Comparison of ENCODE assay signal across 21 cellular contexts in the genomic region with DNA sequence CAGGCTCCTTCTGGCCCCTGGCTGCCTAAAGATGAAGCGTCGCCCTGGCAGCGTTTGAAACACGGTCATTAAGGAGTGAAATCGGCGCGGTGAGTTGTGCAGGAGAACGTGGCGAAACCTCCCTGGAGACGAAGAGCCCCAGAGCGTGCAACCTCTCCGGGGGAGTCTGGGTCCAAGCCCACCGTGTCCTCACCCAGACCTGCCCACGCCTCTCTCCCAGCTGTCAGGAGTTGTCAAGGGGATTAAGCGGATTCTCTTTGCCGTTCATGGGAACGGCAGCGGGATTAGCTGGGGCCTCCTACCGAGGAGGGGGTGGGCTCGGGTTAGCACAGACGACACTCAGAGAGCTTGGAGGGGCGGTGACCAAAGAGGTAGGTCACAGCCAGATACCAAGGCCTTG. TPM values are rescaled to one million over a fixed set of nuclear protein-coding genes. Genes with fewer than 3 reads are reported as not detected.
DNase-seq lines count a peak whose midpoint lies in the region; ATAC-seq and TF ChIP-seq lines count a peak whose summit lies in the region.
"Had no signal": no experiment of that assay in that cellular context is flagged by ENCODE, and none has a peak within 500 bp of the region (broad histone marks: within the 10 kb centered on the region; RNA-seq: fewer than 3 reads in every experiment).

No MANE protein-coding gene starts in this region.

- H3K27ac ChIP-seq in foreskin keratinocyte (peak overlapping the region; percentile 78), suprapubic skin (no peak overlapping the region)
- H3K27ac ChIP-seq: PC-9, testis, VCaP had no signal

- CTCF ChIA-PET in activated CD4-positive, alpha-beta T cell treated with anti-CD3 and anti-CD28 coated beads, Interleukin-2, amount 10 ng/mL, durations not matched to agents 7 days and 5 days (lab: Charles Lee), result interaction anchor here (1.0 to 2.5 kb wide), 3 partner anchors 11 to 44 kb away, joined by 4 to 13 read pairs (median 11); no protein-coding TSS in a partner anchor

- no peaks in the 10 kb centered on the region for H3K36me3 ChIP-seq in NT2/D1 (ENCODE audit: insufficient read depth, insufficient read length, low read length)
- H3K36me3 ChIP-seq in suprapubic skin, result no peaks in the 10 kb centered on the region

- H3K27me3 Mint-ChIP-seq in activated CD4-positive, alpha-beta T cell treated with anti-CD3 and anti-CD28 coated beads, Interleukin-2, amount 10 ng/mL, durations not matched to agents 7 days and 5 days, result no peaks in the 10 kb centered on the region
- H3K27me3 Mint-ChIP-seq: CD4-positive, alpha-beta T cell had no signal

- no peak for DNase-seq in activated CD4-positive, alpha-beta T cell treated with anti-CD3 and anti-CD28 coated beads, Interleukin-2, amount 10 ng/mL, durations not matched to agents 7 days and 5 days
- DNase-seq in activated CD4-positive, alpha-beta T cell treated with anti-CD3 and anti-CD28 coated beads, Interleukin-2, amount 50 U/mL, for 4 hours, result no peak
- DNase-seq in NT2/D1 (ENCODE audit: low read depth, low spot score) (peak; percentile 57), foreskin keratinocyte (no peak), retina (peak; percentile 84), suprapubic skin (ENCODE audit: low spot score in 2 of 2) (no peak)
- DNase-seq in activated CD4-positive, alpha-beta T cell treated with anti-CD3 and anti-CD28 coated beads, Interleukin-2, amount 50 U/mL, for 1 hour, result no peak
- DNase-seq: activated CD8-positive, alpha-beta memory T cell treated with anti-CD3 and anti-CD28 coated beads, Interleukin-2, amount 50 U/mL, for 4 hours; activated naive CD4-positive, alpha-beta T cell treated with anti-CD3 and anti-CD28 coated beads, Interleukin-2, amount 50 U/mL, for 16 hours; caudate nucleus; CD4-positive, alpha-beta T cell; kidney; NCI-H1436; NCI-H446 treated with DMSO at 0.1 percent for 48 hours; PC-9; testis had no signal

- no peak overlapping the region for H3K4me3 Mint-ChIP-seq in activated CD4-positive, alpha-beta T cell treated with anti-CD3 and anti-CD28 coated beads, Interleukin-2, amount 10 ng/mL, durations not matched to agents 7 days and 5 days
- H3K4me3 Mint-ChIP-seq: CD4-positive, alpha-beta T cell had no signal

- WGBS in suprapubic skin, result 50% methylated on average over 22 of the region's 22 CpGs

- H3K9me3 Mint-ChIP-seq in activated CD4-positive, alpha-beta T cell treated with anti-CD3 and anti-CD28 coated beads, Interleukin-2, amount 10 ng/mL, durations not matched to agents 7 days and 5 days, result peaks cover 10% of the 10 kb centered on the region
- H3K9me3 Mint-ChIP-seq: CD4-positive, alpha-beta T cell had no signal

- TF ChIP-seq EP300 in suprapubic skin (IDR thresholded peaks at IDR 0.05), result no peak

- POLR2A ChIA-PET in activated CD4-positive, alpha-beta T cell treated with anti-CD3 and anti-CD28 coated beads, Interleukin-2, amount 10 ng/mL, durations not matched to agents 7 days and 5 days (lab: Charles Lee), result interaction anchor here (1.0 kb wide), 1 partner anchor 10 kb away, joined by 4 read pairs; no protein-coding TSS in a partner anchor

- H3K27ac Mint-ChIP-seq in activated CD4-positive, alpha-beta T cell treated with anti-CD3 and anti-CD28 coated beads, Interleukin-2, amount 10 ng/mL, durations not matched to agents 7 days and 5 days, result peak overlapping the region; percentile 17
- H3K27ac Mint-ChIP-seq: CD4-positive, alpha-beta T cell had no signal

- no peak for TF ChIP-seq POLR2A in suprapubic skin (IDR thresholded peaks at IDR 0.05)

- no peaks in the 10 kb centered on the region for H3K27me3 ChIP-seq in NT2/D1 (ENCODE audit: insufficient read depth, insufficient read length)
- no peaks in the 10 kb centered on the region for H3K27me3 ChIP-seq in foreskin keratinocyte
- H3K27me3 ChIP-seq in suprapubic skin, result peaks cover 22% of the 10 kb centered on the region
- H3K27me3 ChIP-seq: testis had no signal

- H3K9ac ChIP-seq in NT2/D1 (ENCODE audit: insufficient read length, low read depth), result peak overlapping the region; percentile 71

- H3K4me3 ChIP-seq in NT2/D1 (ENCODE audit: insufficient read length, low read depth) (no peak overlapping the region), suprapubic skin (no peak overlapping the region)
- H3K4me3 ChIP-seq: GM12878, mucosa of descending colon, PC-9, testis had no signal

- H3K36me3 Mint-ChIP-seq in activated CD4-positive, alpha-beta T cell treated with anti-CD3 and anti-CD28 coated beads, Interleukin-2, amount 10 ng/mL, durations not matched to agents 7 days and 5 days (ENCODE audit: low read depth), result peaks cover 6% of the 10 kb centered on the region

- TF ChIP-seq CTCF in foreskin keratinocyte (conservative IDR thresholded peaks at IDR 0.05) (no peak), suprapubic skin (IDR thresholded peaks at IDR 0.05) (no peak)

- H3K9me3 ChIP-seq in NT2/D1 (ENCODE audit: insufficient read depth, low read length) (peaks cover 14% of the 10 kb centered on the region), suprapubic skin (no peaks in the 10 kb centered on the region)
- H3K9me3 ChIP-seq: testis had no signal

- H3K4me1 Mint-ChIP-seq in activated CD4-positive, alpha-beta T cell treated with anti-CD3 and anti-CD28 coated beads, Interleukin-2, amount 10 ng/mL, durations not matched to agents 7 days and 5 days, result peaks cover 15% of the 10 kb centered on the region

- no peak for ATAC-seq in foreskin keratinocyte
- ATAC-seq in GM21723 (IDR thresholded peaks at IDR 0.05; ENCODE audit: unreplicated experiment), result no peak
- ATAC-seq: GM12878, HCT116, mucosa of descending colon had no signal

- peaks cover 48% of the 10 kb centered on the region for H3K4me1 ChIP-seq in NT2/D1 (ENCODE audit: insufficient read depth, insufficient read length)
- H3K4me1 ChIP-seq in foreskin keratinocyte, result peaks cover 17% of the 10 kb centered on the region
- no peaks in the 10 kb centered on the region for H3K4me1 ChIP-seq in suprapubic skin
- H3K4me1 ChIP-seq: testis had no signal

RNA-seq across cellular contexts. Expression of gene SLC7A5, which starts 46.7 kb away (rescaled TPM):
- total RNA-seq in activated CD4-positive, alpha-beta T cell treated with anti-CD3 and anti-CD28 coated beads, Interleukin-2, amount 10 ng/mL, durations not matched to agents 7 days and 5 days, result 10 to 100 TPM; 73.1 to 77.1 TPM
- 455 and 588 TPM in 2 replicates for total RNA-seq in foreskin keratinocyte
- polyA plus RNA-seq in foreskin keratinocyte, result 419 and 621 TPM in 2 replicates
- 10 to 100 TPM in 3 of 4 donors, 1 to 10 TPM in 1; 10.0 to 99.4 (median 61.1) TPM for total RNA-seq in suprapubic skin

RNA-seq across cellular contexts. Expression of gene KLHDC4, which starts 56.8 kb away (rescaled TPM):
- total RNA-seq in activated CD4-positive, alpha-beta T cell treated with anti-CD3 and anti-CD28 coated beads, Interleukin-2, amount 10 ng/mL, durations not matched to agents 7 days and 5 days, result 100 to 1,000 TPM in 1 of 2 experiments, 10 to 100 TPM in 1; 83.2 to 102 TPM
- total RNA-seq in foreskin keratinocyte, result 17.2 and 21.9 TPM in 2 replicates
- 16.8 and 18.4 TPM in 2 replicates for polyA plus RNA-seq in foreskin keratinocyte
- 100 to 1,000 TPM in 1 of 4 donors, 10 to 100 TPM in 3; 26.6 to 104 (median 30.1) TPM for total RNA-seq in suprapubic skin

Comparison
In these comparisons a context has a peak if more than half of its experiments do, and no peak if none do; other contexts are left out.
1. DNase-seq: peak in NT2/D1 (single experiment) and retina (single experiment); none in activated CD4-positive, alpha-beta T cell treated with anti-CD3 and anti-CD28 coated beads, Interleukin-2, amount 10 ng/mL, durations not matched to agents 7 days and 5 days (single experiment), activated CD4-positive, alpha-beta T cell treated with anti-CD3 and anti-CD28 coated beads, Interleukin-2, amount 50 U/mL, for 4 hours (0 of 2), foreskin keratinocyte (0 of 2), suprapubic skin (0 of 2) and activated CD4-positive, alpha-beta T cell treated with anti-CD3 and anti-CD28 coated beads, Interleukin-2, amount 50 U/mL, for 1 hour (single experiment).